Comparison of ENCODE assay signal across 1 cellular context in genomic region chr12:49923035-49923644, GRCh38.
TF ChIP-seq lines count a peak whose summit lies in the region.

No MANE protein-coding gene starts in this region.

TF ChIP-seq in K562, 482 proteins besides CTCF, POLR2A, EP300 and RAD21:
- TF ChIP-seq ZNF197 (CRISPR knock-in tag; IDR thresholded peaks at IDR 0.05; ENCODE audit: low read depth) (no peak), AFF1 (IDR thresholded peaks at IDR 0.05; ENCODE audit: low read depth in 1 of 2, partially characterized antibody in 2 of 2) (peak in 1 of 2 experiments; percentile 58)
TF ChIP-seq in K562: peak in this region for 1.
